Comparison of ENCODE assay signal across 25 cellular contexts in the genomic region with DNA sequence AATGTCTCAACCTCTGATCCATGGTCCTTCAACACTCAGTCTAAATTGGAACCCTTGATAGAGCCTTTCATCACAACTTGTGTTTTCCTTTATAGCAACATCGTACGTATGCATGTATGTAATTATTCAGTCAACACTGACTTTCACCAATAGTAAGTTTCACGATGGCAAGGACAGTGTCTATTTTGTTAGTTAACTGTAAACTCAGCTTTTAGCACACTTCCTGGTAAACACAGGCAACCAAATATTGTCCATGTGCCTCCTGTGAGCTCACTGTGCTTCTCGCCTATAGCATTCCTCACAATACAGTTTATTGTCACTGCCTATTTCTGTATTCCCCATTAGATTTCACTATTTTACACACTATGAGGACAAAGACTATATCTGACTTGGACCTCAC.
DNase-seq lines count a peak whose midpoint lies in the region; ATAC-seq, FAIRE-seq and TF ChIP-seq lines count a peak whose summit lies in the region.
"Had no signal": no experiment of that assay in that cellular context is flagged by ENCODE, and none has a peak within 500 bp of the region (broad histone marks: within the 10 kb centered on the region; RNA-seq: fewer than 3 reads in every experiment).

No MANE protein-coding gene starts in this region.

- H3K27ac ChIP-seq in HepG2 (ENCODE audit: extremely low read length, insufficient read depth, low read length) (no peak overlapping the region), right lobe of liver (no peak overlapping the region), VCaP (peak overlapping the region; percentile 67; the same call in 1 of the 2 replicates)
- H3K27ac ChIP-seq: BLaER1 had no signal

- no peaks in the 10 kb centered on the region for H3K36me3 ChIP-seq in HepG2 (replicated peaks in 1 of 2; ENCODE audit: control insufficient read depth in 1 of 2, insufficient read depth in 2 of 2, low read length in 2 of 2)
- H3K36me3 ChIP-seq in right lobe of liver = no peaks in the 10 kb centered on the region
- H3K36me3 ChIP-seq: BE2C, BLaER1 had no signal

- WGBS in HepG2 (ENCODE audit: low lambda C conversion rate) = 73% methylated on average over 4 of the region's 4 CpGs
- 66% methylated on average over 4 of the region's 4 CpGs for WGBS in right lobe of liver (ENCODE audit: insufficient coverage, low coverage, low lambda C conversion rate, missing lambda C conversion rate)

- H2AFZ ChIP-seq in HepG2 (ENCODE audit: low read length) = no peak overlapping the region

- H3K4me1 ChIP-seq in HepG2 (ENCODE audit: insufficient read depth, low read length) (peaks cover 44% of the 10 kb centered on the region), right lobe of liver (no peaks in the 10 kb centered on the region)
- H3K4me1 ChIP-seq: BLaER1 had no signal

- TF ChIP-seq EP300 in HepG2 (IDR thresholded peaks at IDR 0.05; ENCODE audit: low read depth in 2 of 2, low read length in 2 of 2) (no peak), HepG2 (CRISPR knock-in tag; IDR thresholded peaks at IDR 0.05; ENCODE audit: borderline replicate concordance) (no peak)

- H3K4me3 ChIP-seq in HepG2 (replicated peaks in 1 of 3; ENCODE audit: insufficient read depth in 1 of 3, low read depth in 2 of 3, low read length in 3 of 3) (no peak overlapping the region), right lobe of liver (no peak overlapping the region)
- H3K4me3 ChIP-seq: BLaER1, GM12878 had no signal

- H4K20me1 ChIP-seq in HepG2 (ENCODE audit: insufficient read depth, low read length) = no peaks in the 10 kb centered on the region
- H4K20me1 ChIP-seq: BLaER1 had no signal

- TF ChIP-seq POLR2A in HepG2 (IDR thresholded peaks at IDR 0.05; ENCODE audit: insufficient read depth in 1 of 2, low read depth in 2 of 2, low read length in 2 of 2) = no peak
- TF ChIP-seq POLR2A in right lobe of liver (IDR thresholded peaks at IDR 0.05) = no peak

- H3K9ac ChIP-seq in HepG2 (ENCODE audit: insufficient read depth, low read depth, low read length) = no peak overlapping the region
- H3K9ac ChIP-seq: BLaER1 had no signal

- FAIRE-seq in HepG2 (lab: Jason Lieb, UNC) = peak; percentile 28
- FAIRE-seq in urothelium cell line (lab: Jason Lieb, UNC) = peak; percentile 30
- FAIRE-seq: GM12878, GM12892, GM18507 had no signal

- H3K27me3 ChIP-seq in HepG2 (ENCODE audit: control insufficient read depth in 1 of 2, insufficient read depth in 2 of 2, low read length in 2 of 2) (no peaks in the 10 kb centered on the region), right lobe of liver (no peaks in the 10 kb centered on the region)
- H3K27me3 ChIP-seq: BE2C, BLaER1 had no signal

- DNase-seq in HepG2 (ENCODE audit: low spot score) (no peak), right lobe of liver (no peak), urothelium cell line (ENCODE audit: low spot score) (no peak), iPS-NIHi7 (ENCODE audit: extremely low spot score) (no peak), NCI-H2107 treated with DMSO at 0.1 percent for 48 hours (lab: John Stamatoyannopoulos, UW; ENCODE audit: unreplicated experiment) (no peak)
- DNase-seq: 8988T; ACHN; BE2C; C1 segment of cervical spinal cord; CD4-positive, alpha-beta memory T cell; CD4-positive, CD25-positive, alpha-beta regulatory T cell; CD8-positive, alpha-beta memory T cell; COR-L47; DMS 273 treated with DMSO at 0.1 percent for 48 hours; DMS153; DMS53; DMS79; DND-41; EL; GDM1 had no signal

- CTCF ChIA-PET in HepG2 (lab: Yijun Ruan, JAX; ENCODE audit: low intra/inter-chr PET ratio, low total read pairs) = no interaction called here

- no TSS peak for BruUV-seq in HepG2 (replicated peaks; lab: Mats Ljungman, UMichigan)

- no peak for TF ChIP-seq CTCF in HepG2 (CRISPR knock-in tag; IDR thresholded peaks at IDR 0.05)
- no peak for TF ChIP-seq CTCF in right lobe of liver (IDR thresholded peaks at IDR 0.05)
- no peak for TF ChIP-seq CTCF in VCaP (conservative IDR thresholded peaks at IDR 0.05)

- no peak for ATAC-seq in HepG2
- no peak for ATAC-seq in right lobe of liver
- ATAC-seq: GM12878 had no signal

- POLR2A ChIA-PET in HepG2 (lab: Yijun Ruan, JAX) = no interaction called here

- H3K79me2 ChIP-seq in HepG2 (ENCODE audit: insufficient read depth, low read length) = no peaks in the 10 kb centered on the region

- H3K4me2 ChIP-seq in HepG2 (ENCODE audit: low read depth, low read length) = no peak overlapping the region
- H3K4me2 ChIP-seq: BLaER1 had no signal

- intact Hi-C loops in HepG2 (cut with micrococcal nuclease; ENCODE audit: unreplicated experiment) (no loop called here), right lobe of liver (cut with DNase I) (no loop called here)

- H3K9me3 ChIP-seq in HepG2 (ENCODE audit: low read length) (no peaks in the 10 kb centered on the region), right lobe of liver (no peaks in the 10 kb centered on the region)
- H3K9me3 ChIP-seq: BE2C, BLaER1 had no signal

- TF ChIP-seq RAD21 in HepG2 (CRISPR knock-in tag; IDR thresholded peaks at IDR 0.05) = no peak

- in situ Hi-C loops in HepG2 (cut with HindIII; ENCODE audit: extremely low pct_ligation_motif_present, low pct_unique_long_range_greater_than_20kb) = loop anchor here (25.0 kb wide), 1 partner anchor 990 kb away; no protein-coding TSS in a partner anchor

TF ChIP-seq in HepG2, 621 proteins besides CTCF, POLR2A, EP300 and RAD21:
- TF ChIP-seq, protein P1, sequence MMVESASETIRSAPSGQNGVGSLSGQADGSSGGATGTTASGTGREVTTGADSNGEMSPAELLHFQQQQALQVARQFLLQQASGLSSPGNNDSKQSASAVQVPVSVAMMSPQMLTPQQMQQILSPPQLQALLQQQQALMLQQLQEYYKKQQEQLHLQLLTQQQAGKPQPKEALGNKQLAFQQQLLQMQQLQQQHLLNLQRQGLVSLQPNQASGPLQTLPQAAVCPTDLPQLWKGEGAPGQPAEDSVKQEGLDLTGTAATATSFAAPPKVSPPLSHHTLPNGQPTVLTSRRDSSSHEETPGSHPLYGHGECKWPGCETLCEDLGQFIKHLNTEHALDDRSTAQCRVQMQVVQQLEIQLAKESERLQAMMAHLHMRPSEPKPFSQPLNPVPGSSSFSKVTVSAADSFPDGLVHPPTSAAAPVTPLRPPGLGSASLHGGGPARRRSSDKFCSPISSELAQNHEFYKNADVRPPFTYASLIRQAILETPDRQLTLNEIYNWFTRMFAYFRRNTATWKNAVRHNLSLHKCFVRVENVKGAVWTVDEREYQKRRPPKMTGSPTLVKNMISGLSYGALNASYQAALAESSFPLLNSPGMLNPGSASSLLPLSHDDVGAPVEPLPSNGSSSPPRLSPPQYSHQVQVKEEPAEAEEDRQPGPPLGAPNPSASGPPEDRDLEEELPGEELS (CRISPR knock-in tag; IDR thresholded peaks at IDR 0.05) = peak; percentile 36; the same call in 1 of the 2 replicates
- TF ChIP-seq FOXP1 (IDR thresholded peaks at IDR 0.05) (no peak), FOXP1 (CRISPR knock-in tag; IDR thresholded peaks at IDR 0.05) (peak; percentile 23; the same call in 1 of the 2 replicates), ELF3 (CRISPR knock-in tag; IDR thresholded peaks at IDR 0.05) (peak; percentile 42; the same call in 1 of the 2 replicates), ZNF552 (CRISPR knock-in tag; IDR thresholded peaks at IDR 0.05; ENCODE audit: borderline replicate concordance) (no peak), CREM (IDR thresholded peaks at IDR 0.05) (no peak), CREM (CRISPR knock-in tag; IDR thresholded peaks at IDR 0.05) (no peak), TRIM24 (CRISPR knock-in tag; IDR thresholded peaks at IDR 0.05) (peak; percentile 26; the same call in 1 of the 2 replicates), POGZ (CRISPR knock-in tag; IDR thresholded peaks at IDR 0.05) (peak; percentile 63)
- TF ChIP-seq, protein P2, sequence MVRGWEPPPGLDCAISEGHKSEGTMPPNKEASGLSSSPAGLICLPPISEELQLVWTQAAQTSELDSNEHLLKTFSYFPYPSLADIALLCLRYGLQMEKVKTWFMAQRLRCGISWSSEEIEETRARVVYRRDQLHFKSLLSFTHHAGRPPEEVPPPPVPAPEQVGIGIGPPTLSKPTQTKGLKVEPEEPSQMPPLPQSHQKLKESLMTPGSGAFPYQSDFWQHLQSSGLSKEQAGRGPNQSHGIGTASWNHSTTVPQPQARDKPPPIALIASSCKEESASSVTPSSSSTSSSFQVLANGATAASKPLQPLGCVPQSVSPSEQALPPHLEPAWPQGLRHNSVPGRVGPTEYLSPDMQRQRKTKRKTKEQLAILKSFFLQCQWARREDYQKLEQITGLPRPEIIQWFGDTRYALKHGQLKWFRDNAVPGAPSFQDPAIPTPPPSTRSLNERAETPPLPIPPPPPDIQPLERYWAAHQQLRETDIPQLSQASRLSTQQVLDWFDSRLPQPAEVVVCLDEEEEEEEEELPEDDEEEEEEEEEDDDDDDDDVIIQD (CRISPR knock-in tag; IDR thresholded peaks at IDR 0.05; ENCODE audit: low read depth) = peak; percentile 89; the same call in 1 of the 2 replicates
- TF ChIP-seq, protein P3, sequence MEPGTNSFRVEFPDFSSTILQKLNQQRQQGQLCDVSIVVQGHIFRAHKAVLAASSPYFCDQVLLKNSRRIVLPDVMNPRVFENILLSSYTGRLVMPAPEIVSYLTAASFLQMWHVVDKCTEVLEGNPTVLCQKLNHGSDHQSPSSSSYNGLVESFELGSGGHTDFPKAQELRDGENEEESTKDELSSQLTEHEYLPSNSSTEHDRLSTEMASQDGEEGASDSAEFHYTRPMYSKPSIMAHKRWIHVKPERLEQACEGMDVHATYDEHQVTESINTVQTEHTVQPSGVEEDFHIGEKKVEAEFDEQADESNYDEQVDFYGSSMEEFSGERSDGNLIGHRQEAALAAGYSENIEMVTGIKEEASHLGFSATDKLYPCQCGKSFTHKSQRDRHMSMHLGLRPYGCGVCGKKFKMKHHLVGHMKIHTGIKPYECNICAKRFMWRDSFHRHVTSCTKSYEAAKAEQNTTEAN (CRISPR knock-in tag; conservative IDR thresholded peaks at IDR 0.05) = peak; percentile 66; the same call in 1 of the 2 replicates
- TF ChIP-seq, protein P4, sequence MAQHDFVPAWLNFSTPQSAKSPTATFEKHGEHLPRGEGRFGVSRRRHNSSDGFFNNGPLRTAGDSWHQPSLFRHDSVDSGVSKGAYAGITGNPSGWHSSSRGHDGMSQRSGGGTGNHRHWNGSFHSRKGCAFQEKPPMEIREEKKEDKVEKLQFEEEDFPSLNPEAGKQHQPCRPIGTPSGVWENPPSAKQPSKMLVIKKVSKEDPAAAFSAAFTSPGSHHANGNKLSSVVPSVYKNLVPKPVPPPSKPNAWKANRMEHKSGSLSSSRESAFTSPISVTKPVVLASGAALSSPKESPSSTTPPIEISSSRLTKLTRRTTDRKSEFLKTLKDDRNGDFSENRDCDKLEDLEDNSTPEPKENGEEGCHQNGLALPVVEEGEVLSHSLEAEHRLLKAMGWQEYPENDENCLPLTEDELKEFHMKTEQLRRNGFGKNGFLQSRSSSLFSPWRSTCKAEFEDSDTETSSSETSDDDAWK (CRISPR knock-in tag; IDR thresholded peaks at IDR 0.05) = no peak
